ENCODE assay signal across 11 cellular contexts in genomic region chr17:17142556-17142955, GRCh38.
"Had no signal": no experiment of that assay in that cellular context is flagged by ENCODE, and none has a peak within 500 bp of the region (broad histone marks: within the 10 kb centered on the region; RNA-seq: fewer than 3 reads in every experiment).

No MANE protein-coding gene starts in this region.

- H3K4me3 ChIP-seq: esophagus squamous epithelium, lower lobe of right lung, uterus had no signal

- H3K4me3 Mint-ChIP-seq: activated CD8-positive, alpha-beta memory T cell treated with anti-CD3 and anti-CD28 coated beads, Interleukin-2, amount 10 ng/mL, durations not matched to agents 7 days and 5 days; activated T-cell treated with anti-CD3 and anti-CD28 coated beads, Interleukin-2, amount 50 U/mL, for 24 hours; immature natural killer cell; T-helper 2 cell treated with Interferon-gamma antibody and Interleukin-4, amounts not matched to agents 5 μg/mL and 100 μg/mL, for 36 hours had no signal

- H3K9me3 Mint-ChIP-seq: activated T-cell treated with anti-CD3 and anti-CD28 coated beads, Interleukin-2, amount 50 U/mL, for 24 hours; immature natural killer cell; T-helper 2 cell treated with Interferon-gamma antibody and Interleukin-4, amounts not matched to agents 5 μg/mL and 100 μg/mL, for 36 hours had no signal

- DNase-seq: aorta, esophagus squamous epithelium, left cardiac atrium, lower lobe of right lung, SW 1271 had no signal

- H3K27me3 Mint-ChIP-seq: activated CD8-positive, alpha-beta memory T cell treated with anti-CD3 and anti-CD28 coated beads, Interleukin-2, amount 10 ng/mL, durations not matched to agents 7 days and 5 days; activated T-cell treated with anti-CD3 and anti-CD28 coated beads, Interleukin-2, amount 50 U/mL, for 24 hours had no signal

- H3K27ac ChIP-seq: lower lobe of right lung, parathyroid adenoma, uterus had no signal

- H3K27me3 ChIP-seq: esophagus squamous epithelium, uterus had no signal
